In the genomic region with DNA sequence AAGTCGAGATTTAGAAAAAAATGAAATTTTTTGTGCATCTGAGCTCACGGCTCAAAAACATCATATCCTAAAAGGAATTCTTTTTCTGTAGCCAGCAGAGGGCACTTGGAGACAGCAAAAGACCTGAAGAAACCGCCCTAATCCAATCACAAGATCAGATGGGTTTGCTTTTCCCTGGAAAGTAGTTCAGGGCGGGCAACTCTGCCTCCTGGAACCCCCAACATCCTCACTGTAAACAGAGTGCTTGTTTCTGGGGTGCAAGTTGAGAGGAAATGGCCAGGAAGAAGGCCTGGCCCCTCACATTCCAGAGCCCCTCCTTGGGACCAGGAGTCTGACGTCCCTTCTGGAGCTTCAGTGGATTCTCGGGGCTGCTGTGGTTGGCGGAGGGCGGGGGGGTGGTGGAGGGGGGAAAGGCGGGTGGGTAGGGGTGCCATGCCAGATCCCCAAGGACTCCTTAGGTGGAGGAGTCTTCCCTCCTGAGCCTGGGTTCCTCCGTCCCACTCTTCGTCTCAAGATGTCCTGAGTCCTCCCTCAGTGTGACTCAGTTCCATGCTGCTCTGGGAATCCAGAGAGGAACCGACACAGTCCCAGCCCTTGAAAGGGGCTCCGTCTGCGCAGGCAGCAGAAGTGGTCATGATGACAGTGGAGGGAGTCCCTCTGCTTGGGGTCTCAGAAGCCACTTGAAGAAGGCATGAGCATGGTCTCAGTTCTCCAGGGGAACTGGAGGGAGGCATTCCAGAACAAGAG, we compare ENCODE assay signal across 9 cellular contexts. TPM values are rescaled to one million over a fixed set of nuclear protein-coding genes. Genes with fewer than 3 reads are reported as not detected.
DNase-seq lines count a peak whose midpoint lies in the region; ATAC-seq and TF ChIP-seq lines count a peak whose summit lies in the region.
"Had no signal": no experiment of that assay in that cellular context is flagged by ENCODE, and none has a peak within 500 bp of the region (broad histone marks: within the 10 kb centered on the region; RNA-seq: fewer than 3 reads in every experiment).

No MANE protein-coding gene starts in this region.

- no peak overlapping the region for H3K4me2 ChIP-seq in smooth muscle cell

- peak overlapping the region in 1 of 7 donors; percentile 67 for H3K27ac Mint-ChIP-seq in CD4-positive, alpha-beta memory T cell

- peaks cover 13 to 19% of the 10 kb centered on the region in 2 donors for H3K27me3 Mint-ChIP-seq in CD4-positive, alpha-beta memory T cell

- no peaks in the 10 kb centered on the region for H3K4me1 ChIP-seq in smooth muscle cell (ENCODE audit: low read depth)
- H3K4me1 ChIP-seq in CD4-positive, alpha-beta memory T cell (ENCODE audit: insufficient read depth, low read length) = no peaks in the 10 kb centered on the region

- no peak overlapping the region for H3K4me3 Mint-ChIP-seq in CD4-positive, alpha-beta memory T cell

- ATAC-seq in SK-N-SH treated with all-trans-retinoic acid at 6 μM for 48 hours (peak; percentile 84), GM19467 (IDR thresholded peaks at IDR 0.05; ENCODE audit: unreplicated experiment) (no peak), HG03460 (IDR thresholded peaks at IDR 0.05; ENCODE audit: unreplicated experiment) (no peak)

- intact Hi-C loops in CD4-positive, alpha-beta memory T cell (cut with micrococcal nuclease) = loop anchor here (2.0 to 5.0 kb wide), 2 partner anchors 113 to 212 kb away; no protein-coding TSS in a partner anchor

- H3K79me2 ChIP-seq in smooth muscle cell (ENCODE audit: low read depth) = no peaks in the 10 kb centered on the region

- no peak overlapping the region for H3K9ac ChIP-seq in smooth muscle cell (ENCODE audit: low read depth)

- H2AFZ ChIP-seq in smooth muscle cell (ENCODE audit: low read depth) = no peak overlapping the region

- TF ChIP-seq CTCF in C4-2B (conservative IDR thresholded peaks at IDR 0.05) (peak; percentile 69), smooth muscle cell (IDR thresholded peaks at IDR 0.05; ENCODE audit: borderline replicate concordance, insufficient read depth, poor library complexity, severe bottlenecking) (peak; percentile 57)

- no peaks in the 10 kb centered on the region for H3K36me3 ChIP-seq in smooth muscle cell (ENCODE audit: low read depth)
- no peaks in the 10 kb centered on the region for H3K36me3 ChIP-seq in CD4-positive, alpha-beta memory T cell (ENCODE audit: insufficient read depth, low read length)

- CTCF ChIA-PET in HEK293T (lab: Yijun Ruan, JAX) = interaction anchor here (0.6 to 1.7 kb wide), 10 partner anchors 11 to 534 kb away, joined by 3 to 18 read pairs (median 4); no protein-coding TSS in a partner anchor
- CTCF ChIA-PET in CD4-positive, alpha-beta memory T cell (lab: Charles Lee; ENCODE audit: partially characterized antibody) = interaction anchor here (1.4 kb wide), 3 partner anchors 17 to 39 kb away, joined by 3 to 7 read pairs (median 4); no protein-coding TSS in a partner anchor

- no peaks in the 10 kb centered on the region for H3F3A ChIP-seq in smooth muscle cell (ENCODE audit: low read depth)

- H3K27me3 ChIP-seq in smooth muscle cell (ENCODE audit: low read depth) = no peaks in the 10 kb centered on the region
- H3K27me3 ChIP-seq in CD4-positive, alpha-beta memory T cell (ENCODE audit: insufficient read depth, low read length) = peaks cover 5% of the 10 kb centered on the region

- DNase-seq in HEK293T (ENCODE audit: extremely low spot score) (peak; percentile 64), foreskin melanocyte (peak; percentile 46), smooth muscle cell (lab: John Stamatoyannopoulos, UW; ENCODE audit: unreplicated experiment) (no peak)
- no peak for DNase-seq in CD4-positive, alpha-beta memory T cell
- DNase-seq: left cardiac atrium had no signal

- no peak overlapping the region for H3K4me3 ChIP-seq in smooth muscle cell
- no peak overlapping the region for H3K4me3 ChIP-seq in CD4-positive, alpha-beta memory T cell (ENCODE audit: low read length in 2 of 2)

- H4K20me1 ChIP-seq in smooth muscle cell (ENCODE audit: low read depth) = no peaks in the 10 kb centered on the region

- H3K36me3 Mint-ChIP-seq in CD4-positive, alpha-beta memory T cell = peaks cover 4 to 5% of the 10 kb centered on the region in 2 donors

- no peaks in the 10 kb centered on the region for H3K4me1 Mint-ChIP-seq in CD4-positive, alpha-beta memory T cell

- POLR2A ChIA-PET in HEK293T (lab: Yijun Ruan, JAX) = no interaction called here
- POLR2A ChIA-PET in CD4-positive, alpha-beta memory T cell (lab: Charles Lee; ENCODE audit: partially characterized antibody) = no interaction called here

- WGBS in smooth muscle cell (ENCODE audit: low lambda C conversion rate) = 59% methylated on average over 11 of the region's 14 CpGs

- H3K27ac ChIP-seq in C4-2B (peak overlapping the region; percentile 51), smooth muscle cell (ENCODE audit: low read depth) (no peak overlapping the region)
- no peak overlapping the region for H3K27ac ChIP-seq in CD4-positive, alpha-beta memory T cell (ENCODE audit: low read depth, low read length)

- H3K9me3 Mint-ChIP-seq in CD4-positive, alpha-beta memory T cell = peaks cover 0 to 4% (median 0%) of the 10 kb centered on the region in 8 donors

- H3K9me3 ChIP-seq in smooth muscle cell (replicated peaks; ENCODE audit: low read depth) = no peaks in the 10 kb centered on the region
- no peaks in the 10 kb centered on the region for H3K9me3 ChIP-seq in CD4-positive, alpha-beta memory T cell (ENCODE audit: control insufficient read depth in 1 of 2, low read length in 2 of 2)

TF ChIP-seq in HEK293T, 16 proteins besides CTCF, POLR2A, EP300 and RAD21:
- TF ChIP-seq SP1 (IDR thresholded peaks at IDR 0.05) = no peak
- TF ChIP-seq TARDBP (IDR thresholded peaks at IDR 0.05) = no peak
- TF ChIP-seq ARNT (IDR thresholded peaks at IDR 0.05) = no peak
- TF ChIP-seq, protein P1, sequence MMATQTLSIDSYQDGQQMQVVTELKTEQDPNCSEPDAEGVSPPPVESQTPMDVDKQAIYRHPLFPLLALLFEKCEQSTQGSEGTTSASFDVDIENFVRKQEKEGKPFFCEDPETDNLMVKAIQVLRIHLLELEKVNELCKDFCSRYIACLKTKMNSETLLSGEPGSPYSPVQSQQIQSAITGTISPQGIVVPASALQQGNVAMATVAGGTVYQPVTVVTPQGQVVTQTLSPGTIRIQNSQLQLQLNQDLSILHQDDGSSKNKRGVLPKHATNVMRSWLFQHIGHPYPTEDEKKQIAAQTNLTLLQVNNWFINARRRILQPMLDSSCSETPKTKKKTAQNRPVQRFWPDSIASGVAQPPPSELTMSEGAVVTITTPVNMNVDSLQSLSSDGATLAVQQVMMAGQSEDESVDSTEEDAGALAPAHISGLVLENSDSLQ (IDR thresholded peaks at IDR 0.05) = no peak
- TF ChIP-seq NFRKB (IDR thresholded peaks at IDR 0.05) = no peak
- TF ChIP-seq CTBP1 (IDR thresholded peaks at IDR 0.05; ENCODE audit: borderline replicate concordance) = no peak
- no peak for TF ChIP-seq ZNF384 (IDR thresholded peaks at IDR 0.05)
- TF ChIP-seq FOXA1 (IDR thresholded peaks at IDR 0.05) = no peak
- TF ChIP-seq LEF1 (IDR thresholded peaks at IDR 0.05; ENCODE audit: borderline replicate concordance) = no peak
- no peak for TF ChIP-seq L3MBTL2 (conservative IDR thresholded peaks at IDR 0.05)
- TF ChIP-seq ELF4 (IDR thresholded peaks at IDR 0.05) = no peak

TF ChIP-seq in SK-N-SH treated with all-trans-retinoic acid at 6 μM for 48 hours, 23 proteins besides CTCF, POLR2A, EP300 and RAD21:
- TF ChIP-seq SNAI2 (CRISPR knock-in tag; IDR thresholded peaks at IDR 0.05) (no peak), ARNTL (CRISPR knock-in tag; IDR thresholded peaks at IDR 0.05; ENCODE audit: borderline replicate concordance, low read depth) (no peak), ZFP3 (CRISPR knock-in tag; IDR thresholded peaks at IDR 0.05) (no peak), ZNF8 (CRISPR knock-in tag; IDR thresholded peaks at IDR 0.05) (no peak), ZFP30 (CRISPR knock-in tag; IDR thresholded peaks at IDR 0.05) (no peak), BACH2 (CRISPR knock-in tag; IDR thresholded peaks at IDR 0.05; ENCODE audit: borderline replicate concordance) (no peak), CSDC2 (CRISPR knock-in tag; IDR thresholded peaks at IDR 0.05) (no peak)
- TF ChIP-seq, protein P2, sequence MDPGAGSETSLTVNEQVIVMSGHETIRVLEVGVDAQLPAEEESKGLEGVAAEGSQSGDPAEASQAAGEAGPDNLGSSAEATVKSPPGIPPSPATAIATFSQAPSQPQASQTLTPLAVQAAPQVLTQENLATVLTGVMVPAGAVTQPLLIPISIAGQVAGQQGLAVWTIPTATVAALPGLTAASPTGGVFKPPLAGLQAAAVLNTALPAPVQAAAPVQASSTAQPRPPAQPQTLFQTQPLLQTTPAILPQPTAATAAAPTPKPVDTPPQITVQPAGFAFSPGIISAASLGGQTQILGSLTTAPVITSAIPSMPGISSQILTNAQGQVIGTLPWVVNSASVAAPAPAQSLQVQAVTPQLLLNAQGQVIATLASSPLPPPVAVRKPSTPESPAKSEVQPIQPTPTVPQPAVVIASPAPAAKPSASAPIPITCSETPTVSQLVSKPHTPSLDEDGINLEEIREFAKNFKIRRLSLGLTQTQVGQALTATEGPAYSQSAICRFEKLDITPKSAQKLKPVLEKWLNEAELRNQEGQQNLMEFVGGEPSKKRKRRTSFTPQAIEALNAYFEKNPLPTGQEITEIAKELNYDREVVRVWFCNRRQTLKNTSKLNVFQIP (CRISPR knock-in tag; IDR thresholded peaks at IDR 0.05; ENCODE audit: borderline replicate concordance, low read depth) = no peak
- TF ChIP-seq, protein P3, sequence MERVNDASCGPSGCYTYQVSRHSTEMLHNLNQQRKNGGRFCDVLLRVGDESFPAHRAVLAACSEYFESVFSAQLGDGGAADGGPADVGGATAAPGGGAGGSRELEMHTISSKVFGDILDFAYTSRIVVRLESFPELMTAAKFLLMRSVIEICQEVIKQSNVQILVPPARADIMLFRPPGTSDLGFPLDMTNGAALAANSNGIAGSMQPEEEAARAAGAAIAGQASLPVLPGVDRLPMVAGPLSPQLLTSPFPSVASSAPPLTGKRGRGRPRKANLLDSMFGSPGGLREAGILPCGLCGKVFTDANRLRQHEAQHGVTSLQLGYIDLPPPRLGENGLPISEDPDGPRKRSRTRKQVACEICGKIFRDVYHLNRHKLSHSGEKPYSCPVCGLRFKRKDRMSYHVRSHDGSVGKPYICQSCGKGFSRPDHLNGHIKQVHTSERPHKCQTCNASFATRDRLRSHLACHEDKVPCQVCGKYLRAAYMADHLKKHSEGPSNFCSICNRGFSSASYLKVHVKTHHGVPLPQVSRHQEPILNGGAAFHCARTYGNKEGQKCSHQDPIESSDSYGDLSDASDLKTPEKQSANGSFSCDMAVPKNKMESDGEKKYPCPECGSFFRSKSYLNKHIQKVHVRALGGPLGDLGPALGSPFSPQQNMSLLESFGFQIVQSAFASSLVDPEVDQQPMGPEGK (CRISPR knock-in tag; IDR thresholded peaks at IDR 0.05; ENCODE audit: borderline replicate concordance) = no peak

RNA-seq across cellular contexts. Expression of a gene that starts 35.9 kb away (rescaled TPM):
- not detected in 2 replicates for total RNA-seq in smooth muscle cell
- polyA plus RNA-seq in smooth muscle cell = not detected in 2 replicates
- not detected for total RNA-seq in CD4-positive, alpha-beta memory T cell
- polyA plus RNA-seq in CD4-positive, alpha-beta memory T cell = not detected
- total RNA-seq: left cardiac atrium had no signal

Comparison
In these comparisons a context has a peak if more than half of its experiments do, and no peak if none do; other contexts are left out.
1. DNase-seq: peak in HEK293T (single experiment) and foreskin melanocyte (single experiment); none in smooth muscle cell (single experiment) and CD4-positive, alpha-beta memory T cell (0 of 5).